Comparison of ENCODE assay signal across 9 cellular contexts in genomic region chr2:19571773-19572172, GRCh38.
"Had no signal": no experiment of that assay in that cellular context is flagged by ENCODE, and none has a peak within 500 bp of the region (broad histone marks: within the 10 kb centered on the region; RNA-seq: fewer than 3 reads in every experiment).

No MANE protein-coding gene starts in this region.

- H3K9me3 Mint-ChIP-seq: GM23338, H9, HFFc6 had no signal

- H3K27ac Mint-ChIP-seq: GM23338, HFFc6 had no signal

- H3K9me3 ChIP-seq: HAP-1 had no signal

- H3K4me3 ChIP-seq: GM23248, GM23338, HAP-1 had no signal

- H3K4me1 ChIP-seq: HAP-1 had no signal

- H3K4me3 Mint-ChIP-seq: GM23338, H9, HFFc6 had no signal

- DNase-seq: GM23248, GOT3, H7, H9, HCEC 1CT, HFFc6 had no signal

- H3K27ac ChIP-seq: GM23248 had no signal

- H3K36me3 ChIP-seq: HAP-1 had no signal

- ATAC-seq: GM23338, HCT116 had no signal

- H3K4me2 ChIP-seq: GM23338 had no signal

- H3K9ac ChIP-seq: GM23248 had no signal

- H2AFZ ChIP-seq: GM23248, GM23338 had no signal
